9 cellular contexts compared by ENCODE assay signal in genomic region chr3:161559177-161559998, GRCh38.
A peak's percentile ranks its signal among the peaks of the same experiment; 100 is the strongest.
DNase-seq lines count a peak whose midpoint lies in the region; ATAC-seq lines count a peak whose summit lies in the region.
"Had no signal": no experiment of that assay in that cellular context is flagged by ENCODE, and none has a peak within 500 bp of the region (broad histone marks: within the 10 kb centered on the region; RNA-seq: fewer than 3 reads in every experiment).

No MANE protein-coding gene starts in this region.

- H3K4me3 Mint-ChIP-seq in activated CD4-positive, alpha-beta T cell treated with anti-CD3 and anti-CD28 coated beads, Interleukin-2, amount 10 ng/mL, durations not matched to agents 24 days and 14 days = no peak overlapping the region
- H3K4me3 Mint-ChIP-seq: activated naive CD8-positive, alpha-beta T cell had no signal

- H3K79me2 ChIP-seq in mesendoderm (ENCODE audit: control insufficient read depth, insufficient read depth, low read length) = no peaks in the 10 kb centered on the region

- H3K4me1 Mint-ChIP-seq in activated CD4-positive, alpha-beta T cell treated with anti-CD3 and anti-CD28 coated beads, Interleukin-2, amount 10 ng/mL, durations not matched to agents 24 days and 14 days = no peaks in the 10 kb centered on the region

- no peaks in the 10 kb centered on the region for H3K79me1 ChIP-seq in mesendoderm (ENCODE audit: low read length)

- H3K27me3 Mint-ChIP-seq in activated CD4-positive, alpha-beta T cell treated with anti-CD3 and anti-CD28 coated beads, Interleukin-2, amount 10 ng/mL, durations not matched to agents 24 days and 14 days = no peaks in the 10 kb centered on the region

- no peaks in the 10 kb centered on the region for H3K27me3 ChIP-seq in mesendoderm (ENCODE audit: insufficient read depth, low read length, poor library complexity)

- no peak overlapping the region for H4K5ac ChIP-seq in mesendoderm (ENCODE audit: low read length)

- peak overlapping the region; percentile 9 for H2AK5ac ChIP-seq in mesendoderm (ENCODE audit: low read length)

- no peak overlapping the region for H3K23ac ChIP-seq in mesendoderm (ENCODE audit: low read length)

- no peak overlapping the region for H4K8ac ChIP-seq in mesendoderm (ENCODE audit: low read depth, low read length)

- H3K4me3 ChIP-seq in mesendoderm (ENCODE audit: low read length) = no peak overlapping the region

- no peak overlapping the region for H3K56ac ChIP-seq in mesendoderm (ENCODE audit: low read length)

- no peak overlapping the region for H3K9ac ChIP-seq in mesendoderm (ENCODE audit: low read length)

- H3K18ac ChIP-seq in mesendoderm (ENCODE audit: low read length) = no peak overlapping the region

- no peak overlapping the region for H3K27ac ChIP-seq in mesendoderm (ENCODE audit: low read depth, low read length)

- H2BK15ac ChIP-seq in mesendoderm (replicated peaks; ENCODE audit: low read depth) = no peak overlapping the region

- no peaks in the 10 kb centered on the region for H3K4me1 ChIP-seq in mesendoderm (ENCODE audit: control insufficient read depth, low read depth, low read length)

- H3K9me3 Mint-ChIP-seq in activated CD4-positive, alpha-beta T cell treated with anti-CD3 and anti-CD28 coated beads, Interleukin-2, amount 10 ng/mL, durations not matched to agents 24 days and 14 days = no peaks in the 10 kb centered on the region

- no peaks in the 10 kb centered on the region for H3K36me3 Mint-ChIP-seq in activated CD4-positive, alpha-beta T cell treated with anti-CD3 and anti-CD28 coated beads, Interleukin-2, amount 10 ng/mL, durations not matched to agents 24 days and 14 days (ENCODE audit: low read depth)
- H3K36me3 Mint-ChIP-seq: activated naive CD8-positive, alpha-beta T cell had no signal

- peak; percentile 59 for DNase-seq in activated CD4-positive, alpha-beta T cell treated with anti-CD3 and anti-CD28 coated beads, Interleukin-2, amount 10 ng/mL, durations not matched to agents 24 days and 14 days
- no peak for DNase-seq in activated CD4-positive, alpha-beta T cell treated with anti-CD3 and anti-CD28 coated beads, Interleukin-2, amount 50 U/mL, for 1 hour
- DNase-seq in HS-5 (ENCODE audit: low read depth) (peak; percentile 43), NCI-H82 treated with DMSO at 0.1 percent for 48 hours (lab: John Stamatoyannopoulos, UW; ENCODE audit: unreplicated experiment) (peak; percentile 19), cerebellum (ENCODE audit: low spot score) (peak; percentile 1), mesendoderm (peak; percentile 61)

- intact Hi-C loops in activated CD4-positive, alpha-beta T cell treated with anti-CD3 and anti-CD28 coated beads, Interleukin-2, amount 10 ng/mL, durations not matched to agents 24 days and 14 days (cut with micrococcal nuclease) = no loop called here

- no peak overlapping the region for H2BK120ac ChIP-seq in mesendoderm (ENCODE audit: low read depth, low read length)

- H3K4me2 ChIP-seq in mesendoderm (ENCODE audit: low read length) = no peak overlapping the region

- ATAC-seq in GM18520 (IDR thresholded peaks at IDR 0.05; ENCODE audit: unreplicated experiment) (no peak), GM19452 (IDR thresholded peaks at IDR 0.05; ENCODE audit: unreplicated experiment) (no peak)

- no peak overlapping the region for H3K4ac ChIP-seq in mesendoderm (ENCODE audit: low read depth, low read length)

- WGBS in mesendoderm (ENCODE audit: extremely low coverage, insufficient coverage, low lambda C conversion rate) = no CpG with 5 or more reads among the region's 6 CpGs

- no peak overlapping the region for H3K27ac Mint-ChIP-seq in activated CD4-positive, alpha-beta T cell treated with anti-CD3 and anti-CD28 coated beads, Interleukin-2, amount 10 ng/mL, durations not matched to agents 24 days and 14 days
- H3K27ac Mint-ChIP-seq: activated naive CD8-positive, alpha-beta T cell had no signal

- no peaks in the 10 kb centered on the region for H3K36me3 ChIP-seq in mesendoderm (ENCODE audit: control insufficient read depth, insufficient read depth, low read length)

- no peak overlapping the region for H2BK5ac ChIP-seq in mesendoderm (ENCODE audit: low read length)
